In the genomic region with DNA sequence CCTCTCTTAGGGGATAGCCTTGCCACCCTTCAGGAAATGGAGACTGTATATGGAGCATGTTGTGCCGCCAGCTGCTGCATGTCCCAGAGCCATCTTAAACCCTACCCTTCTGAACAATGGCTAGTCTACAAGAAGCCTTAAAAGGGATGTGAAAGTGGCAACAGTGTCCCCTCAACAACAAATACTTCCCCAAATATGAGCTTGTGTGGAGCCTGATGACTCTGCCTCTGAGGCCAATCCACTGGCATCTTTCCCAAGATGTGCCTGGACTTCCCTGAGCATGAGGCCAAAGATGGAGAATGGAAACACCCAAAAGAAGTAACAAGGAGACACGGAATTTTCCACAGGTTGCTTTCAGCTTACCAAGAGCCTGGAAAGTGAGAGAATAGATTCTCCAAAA, we compare ENCODE assay signal across 10 cellular contexts. TPM values are rescaled to one million over a fixed set of nuclear protein-coding genes. Genes with fewer than 3 reads are reported as not detected.
DNase-seq lines count a peak whose midpoint lies in the region; ATAC-seq, FAIRE-seq and TF ChIP-seq lines count a peak whose summit lies in the region.
"Had no signal": no experiment of that assay in that cellular context is flagged by ENCODE, and none has a peak within 500 bp of the region (broad histone marks: within the 10 kb centered on the region; RNA-seq: fewer than 3 reads in every experiment).

No MANE protein-coding gene starts in this region.

- no peaks in the 10 kb centered on the region for H3K9me3 Mint-ChIP-seq in natural killer cell treated with Interleukin-12 subunit alpha and Interleukin-12 subunit beta and Interleukin-15 and Interleukin-18, amount 100 ng/mL, for 72 hours

- peak; percentile 50 for ATAC-seq in HG02798 (IDR thresholded peaks at IDR 0.05; ENCODE audit: poor library complexity, unreplicated experiment)
- peak; percentile 69 for ATAC-seq in T-helper 17 cell
- ATAC-seq in natural killer cell treated with Interleukin-12 subunit alpha and Interleukin-12 subunit beta and Interleukin-15 and Interleukin-18, amount 100 ng/mL, for 72 hours: no peak
- ATAC-seq in GM21786 (IDR thresholded peaks at IDR 0.05; ENCODE audit: unreplicated experiment): no peak
- ATAC-seq in HG03045 (IDR thresholded peaks at IDR 0.05; ENCODE audit: unreplicated experiment): no peak
- no peak for ATAC-seq in GM18858 (IDR thresholded peaks at IDR 0.05; ENCODE audit: unreplicated experiment)

- no peaks in the 10 kb centered on the region for H3K36me3 Mint-ChIP-seq in T-helper 17 cell (ENCODE audit: low read depth)
- H3K36me3 Mint-ChIP-seq in natural killer cell treated with Interleukin-12 subunit alpha and Interleukin-12 subunit beta and Interleukin-15 and Interleukin-18, amount 100 ng/mL, for 72 hours: no peaks in the 10 kb centered on the region

- no peak overlapping the region for H3K4me3 Mint-ChIP-seq in T-helper 17 cell
- peak overlapping the region; percentile 37 for H3K4me3 Mint-ChIP-seq in natural killer cell treated with Interleukin-12 subunit alpha and Interleukin-12 subunit beta and Interleukin-15 and Interleukin-18, amount 100 ng/mL, for 72 hours

- no peaks in the 10 kb centered on the region for H3K4me1 Mint-ChIP-seq in T-helper 17 cell
- peaks cover 12 to 18% of the 10 kb centered on the region in 2 donors for H3K4me1 Mint-ChIP-seq in natural killer cell treated with Interleukin-12 subunit alpha and Interleukin-12 subunit beta and Interleukin-15 and Interleukin-18, amount 100 ng/mL, for 72 hours (ENCODE audit: low read depth in 2 of 2)

- no peak overlapping the region for H3K27ac Mint-ChIP-seq in T-helper 17 cell
- peak overlapping the region in 1 of 2 donors; percentile 63 for H3K27ac Mint-ChIP-seq in natural killer cell treated with Interleukin-12 subunit alpha and Interleukin-12 subunit beta and Interleukin-15 and Interleukin-18, amount 100 ng/mL, for 72 hours

- peaks cover 72% of the 10 kb centered on the region for H3K27me3 Mint-ChIP-seq in T-helper 17 cell
- H3K27me3 Mint-ChIP-seq in natural killer cell treated with Interleukin-12 subunit alpha and Interleukin-12 subunit beta and Interleukin-15 and Interleukin-18, amount 100 ng/mL, for 72 hours: peaks cover 16 to 46% of the 10 kb centered on the region in 2 donors

- DNase-seq in GM12891 (ENCODE audit: insufficient read length, low spot score) (no peak), T-helper 17 cell (no peak)
- no peak for DNase-seq in natural killer cell treated with Interleukin-12 subunit alpha and Interleukin-12 subunit beta and Interleukin-15 and Interleukin-18, amount 100 ng/mL, for 72 hours (ENCODE audit: low spot score)
- no peak for DNase-seq in activated CD4-positive, alpha-beta T cell treated with anti-CD3 and anti-CD28 coated beads for 1 hour
- DNase-seq: NCI-H748 treated with DMSO at 0.1 percent for 48 hours; stimulated activated CD8-positive, alpha-beta memory T cell treated with anti-CD3 and anti-CD28 coated beads, Interleukin-4, amount 100 ng/mL, for 48 hours had no signal

- peak; percentile 95 for FAIRE-seq in GM12891 (lab: Jason Lieb, UNC)

- no peak for TF ChIP-seq POLR2A in GM12891 (IDR thresholded peaks at IDR 0.05; ENCODE audit: low read depth, low read length)

- H3K9me3 ChIP-seq in T-helper 17 cell (ENCODE audit: control insufficient read depth, low read length, poor library complexity, severe bottlenecking): no peaks in the 10 kb centered on the region

TF ChIP-seq in GM12891, 5 proteins besides CTCF, POLR2A, EP300 and RAD21:
- TF ChIP-seq POU2F2 (IDR thresholded peaks at IDR 0.05; ENCODE audit: low read depth, low read length) (no peak), SPI1 (IDR thresholded peaks at IDR 0.05; ENCODE audit: low read depth, low read length) (peak; percentile 91)

RNA-seq across cellular contexts. Expression of a gene that starts 0.6 kb away (rescaled TPM):
- 3.7 TPM for polyA plus RNA-seq in GM12891 (2012; ENCODE audit: low read depth, missing spikeins)
- total RNA-seq in T-helper 17 cell: 1 to 10 TPM in 1 of 2 donors, under 1 TPM in 1; 0.21 to 4.7 TPM
- total RNA-seq in natural killer cell treated with Interleukin-12 subunit alpha and Interleukin-12 subunit beta and Interleukin-15 and Interleukin-18, amount 100 ng/mL, for 72 hours: 1 to 10 TPM in 1 of 2 donors, under 1 TPM in 1; 0.70 to 1.5 TPM

RNA-seq across cellular contexts. Expression of a gene that starts 18.5 kb away (rescaled TPM):
- polyA plus RNA-seq in GM12891 (2012; ENCODE audit: low read depth, missing spikeins): 0.55 TPM
- under 1 TPM in 1 of 2 donors, not detected in 1; 0.60 TPM for total RNA-seq in T-helper 17 cell
- total RNA-seq in natural killer cell treated with Interleukin-12 subunit alpha and Interleukin-12 subunit beta and Interleukin-15 and Interleukin-18, amount 100 ng/mL, for 72 hours: under 1 TPM; 0.11 to 0.14 TPM

RNA-seq across cellular contexts. Expression of a gene that starts 50.7 kb away (rescaled TPM):
- not detected for polyA plus RNA-seq in GM12891 (2012; ENCODE audit: low read depth, missing spikeins)
- total RNA-seq in T-helper 17 cell: not detected
- not detected for total RNA-seq in natural killer cell treated with Interleukin-12 subunit alpha and Interleukin-12 subunit beta and Interleukin-15 and Interleukin-18, amount 100 ng/mL, for 72 hours

RNA-seq across cellular contexts. Expression of a gene that starts 51.6 kb away (rescaled TPM):
- not detected for polyA plus RNA-seq in GM12891 (2012; ENCODE audit: low read depth, missing spikeins)
- total RNA-seq in T-helper 17 cell: not detected
- total RNA-seq in natural killer cell treated with Interleukin-12 subunit alpha and Interleukin-12 subunit beta and Interleukin-15 and Interleukin-18, amount 100 ng/mL, for 72 hours: not detected

Comparison
In these comparisons a context has a peak if more than half of its experiments do, and no peak if none do; other contexts are left out.
1. ATAC-seq: peak in HG02798 (single experiment) and T-helper 17 cell (single experiment); none in natural killer cell treated with Interleukin-12 subunit alpha and Interleukin-12 subunit beta and Interleukin-15 and Interleukin-18, amount 100 ng/mL, for 72 hours (0 of 2), GM21786 (single experiment), HG03045 (single experiment) and GM18858 (single experiment).